ENCODE assay signal across 19 cellular contexts in the genomic region with DNA sequence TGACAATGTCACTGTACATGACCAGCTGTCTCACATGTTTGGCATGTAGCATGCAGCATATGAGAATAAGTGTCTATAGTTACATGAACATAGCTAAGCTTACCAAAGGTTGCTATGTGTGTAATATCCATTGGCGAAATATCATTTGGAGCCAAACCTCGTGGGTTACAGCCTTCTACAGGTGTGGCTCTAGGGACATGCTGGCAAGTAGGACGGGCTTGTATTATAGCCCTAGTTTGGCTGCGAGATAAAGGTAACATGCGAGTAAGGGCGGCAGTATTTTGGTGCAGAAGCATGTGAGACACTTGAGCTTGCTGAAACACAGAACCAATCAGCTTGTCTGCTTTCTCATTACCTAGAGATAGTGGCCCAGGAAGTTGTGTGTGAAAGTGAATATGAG. TPM values are rescaled to one million over a fixed set of nuclear protein-coding genes. Genes with fewer than 3 reads are reported as not detected.
A peak's percentile ranks its signal among the peaks of the same experiment; 100 is the strongest.
DNase-seq lines count a peak whose midpoint lies in the region; ATAC-seq and TF ChIP-seq lines count a peak whose summit lies in the region.
"Had no signal": no experiment of that assay in that cellular context is flagged by ENCODE, and none has a peak within 500 bp of the region (broad histone marks: within the 10 kb centered on the region; RNA-seq: fewer than 3 reads in every experiment).

No MANE protein-coding gene starts in this region.

- no peaks in the 10 kb centered on the region for H3K36me3 Mint-ChIP-seq in immature natural killer cell

- CTCF ChIA-PET in PC-3 (lab: Charles Lee) = no interaction called here

- DNase-seq in PC-3 = no peak
- peak; percentile 43 for DNase-seq in colonic mucosa
- peak in 1 of 2 donors; percentile 73 for DNase-seq in trophoblast cell
- no peak for DNase-seq in NCI-H1694 treated with DMSO at 0.1 percent for 48 hours (lab: John Stamatoyannopoulos, UW)
- DNase-seq in immature natural killer cell = no peak
- DNase-seq: 8988T; BE2C; CD8-positive, alpha-beta T cell; DND-41; NCI-H1930; NCI-H2171; NCI-H446; Right ventricle myocardium superior had no signal

- H3K9me3 Mint-ChIP-seq in immature natural killer cell = peaks cover 0 to 4% (median 2%) of the 10 kb centered on the region in 6 donors

- no peaks in the 10 kb centered on the region for H3K9me2 ChIP-seq in PC-3 (replicated peaks; ENCODE audit: low read length)

- H3K4me2 ChIP-seq in PC-3 (ENCODE audit: low read length) (peak overlapping the region; percentile 21; the same call in 1 of the 2 replicates), trophoblast cell (ENCODE audit: low read length) (no peak overlapping the region)

- H4K12ac ChIP-seq in trophoblast cell (ENCODE audit: low read depth, low read length) = no peak overlapping the region

- no peak overlapping the region for H3K27ac Mint-ChIP-seq in immature natural killer cell
- H3K27ac Mint-ChIP-seq: CD8-positive, alpha-beta T cell had no signal

- H3K27me3 ChIP-seq in PC-3 (ENCODE audit: low read length) (no peaks in the 10 kb centered on the region), colonic mucosa (no peaks in the 10 kb centered on the region), trophoblast cell (ENCODE audit: insufficient read depth, low read length) (no peaks in the 10 kb centered on the region)
- H3K27me3 ChIP-seq: BE2C had no signal

- no CpG with 5 or more reads among the region's 6 CpGs for WGBS in trophoblast cell (ENCODE audit: extremely low coverage, insufficient coverage, insufficient read length)

- no peak overlapping the region for H3K4ac ChIP-seq in trophoblast cell (ENCODE audit: low read depth, low read length)

- intact Hi-C loops in PC-3 (cut with micrococcal nuclease) = loop anchor here (10.0 kb wide), 1 partner anchor 202 kb away; a partner anchor contains a TSS
- intact Hi-C loops in colonic mucosa (cut with DNase I) = loop anchor here (5.0 kb wide), 2 partner anchors 200 to 405 kb away; a partner anchor contains a TSS

- H3K79me2 ChIP-seq in PC-3 (ENCODE audit: low read length) (no peaks in the 10 kb centered on the region), trophoblast cell (ENCODE audit: control insufficient read depth, insufficient read depth, low read length, poor library complexity) (no peaks in the 10 kb centered on the region)

- H3K9me3 ChIP-seq in PC-3 (ENCODE audit: low read length) (no peaks in the 10 kb centered on the region), colonic mucosa (no peaks in the 10 kb centered on the region), trophoblast cell (ENCODE audit: insufficient read depth, low read depth, low read length) (no peaks in the 10 kb centered on the region)
- H3K9me3 ChIP-seq: BE2C had no signal

- H3K4me3 ChIP-seq in PC-3 (ENCODE audit: low read length) (no peak overlapping the region), colonic mucosa (no peak overlapping the region), trophoblast cell (ENCODE audit: low read depth, low read length) (no peak overlapping the region)
- H3K4me3 ChIP-seq: GM12878, SK-N-MC had no signal

- no peak overlapping the region for H3K23ac ChIP-seq in trophoblast cell (ENCODE audit: low read length)

- POLR2A ChIA-PET in PC-3 (lab: Charles Lee; ENCODE audit: unreplicated experiment) = no interaction called here

- peak overlapping the region; percentile 5 for H2BK120ac ChIP-seq in trophoblast cell (ENCODE audit: insufficient read depth, low read length, poor library complexity)

- H2AK5ac ChIP-seq in trophoblast cell (ENCODE audit: low read length) = peak overlapping the region; percentile 76

- peaks cover 0 to 5% (median 0%) of the 10 kb centered on the region in 3 donors for H3K27me3 Mint-ChIP-seq in immature natural killer cell (ENCODE audit: low read depth in 3 of 3)

- TF ChIP-seq CTCF in C4-2B (conservative IDR thresholded peaks at IDR 0.05) = no peak
- no peak for TF ChIP-seq CTCF in PC-3 (conservative IDR thresholded peaks at IDR 0.05; ENCODE audit: low read depth, low read length)
- no peak for TF ChIP-seq CTCF in colonic mucosa (IDR thresholded peaks at IDR 0.05)

- no peak for ATAC-seq in PC-3
- ATAC-seq in GM21737 (IDR thresholded peaks at IDR 0.05; ENCODE audit: unreplicated experiment) = no peak
- ATAC-seq in HG02610 (IDR thresholded peaks at IDR 0.05; ENCODE audit: unreplicated experiment) = no peak
- ATAC-seq: CD8-positive, alpha-beta T cell; GM12878 had no signal

- no TSS peak for BruUV-seq in PC-3 (replicated peaks; lab: Mats Ljungman, UMichigan)

- H3K9ac ChIP-seq in PC-3 (ENCODE audit: low read length) (no peak overlapping the region), colonic mucosa (ENCODE audit: low read depth in 2 of 2, low read length in 2 of 2) (peak overlapping the region in 1 of 2 donors; percentile 55), trophoblast cell (ENCODE audit: low read length) (no peak overlapping the region)

- H3K27ac ChIP-seq in C4-2B = 0 out of 2 replicates have a peak overlapping the region, but pooled peaks have one; percentile 3
- H3K27ac ChIP-seq in PC-3 (ENCODE audit: low read length) = peak overlapping the region; percentile 14; the same call in 1 of the 2 replicates
- peak overlapping the region; percentile 61 for H3K27ac ChIP-seq in colonic mucosa
- peak overlapping the region; percentile 13 for H3K27ac ChIP-seq in trophoblast cell (ENCODE audit: low read depth, low read length)
- H3K27ac ChIP-seq: HL-60, SK-N-MC had no signal

- peaks cover 4% of the 10 kb centered on the region for H3K79me1 ChIP-seq in trophoblast cell (ENCODE audit: low read length)

- H3F3A ChIP-seq in PC-3 (ENCODE audit: low read length, unreplicated experiment) = peaks cover 4% of the 10 kb centered on the region

- H3K36me3 ChIP-seq in PC-3 (ENCODE audit: low read depth, low read length) = no peaks in the 10 kb centered on the region
- H3K36me3 ChIP-seq in colonic mucosa = no peaks in the 10 kb centered on the region
- H3K36me3 ChIP-seq in trophoblast cell (ENCODE audit: control insufficient read depth in 1 of 2, insufficient read depth in 2 of 2, low read length in 2 of 2) = no peaks in the 10 kb centered on the region
- H3K36me3 ChIP-seq: BE2C had no signal

- peak overlapping the region; percentile 72 for H2BK12ac ChIP-seq in trophoblast cell (ENCODE audit: low read length)

- H2BK5ac ChIP-seq in trophoblast cell (ENCODE audit: low read depth, low read length, poor library complexity) = no peak overlapping the region

- no peak overlapping the region for H3K4me3 Mint-ChIP-seq in immature natural killer cell
- H3K4me3 Mint-ChIP-seq: CD8-positive, alpha-beta T cell had no signal

- peak overlapping the region; percentile 29 for H3K14ac ChIP-seq in trophoblast cell (ENCODE audit: low read length)

- no peaks in the 10 kb centered on the region for H4K20me1 ChIP-seq in PC-3 (ENCODE audit: low read length)

- no peak overlapping the region for H3K18ac ChIP-seq in trophoblast cell (ENCODE audit: low read length)

- peaks cover 0 to 2% of the 10 kb centered on the region in 2 donors for H3K4me1 Mint-ChIP-seq in immature natural killer cell

- peaks cover 32% of the 10 kb centered on the region for H3K4me1 ChIP-seq in PC-3 (ENCODE audit: insufficient read depth, low read length)
- H3K4me1 ChIP-seq in colonic mucosa = no peaks in the 10 kb centered on the region
- peaks cover 5 to 9% of the 10 kb centered on the region in 2 experiments for H3K4me1 ChIP-seq in trophoblast cell (ENCODE audit: control insufficient read depth in 1 of 2, insufficient read depth in 2 of 2, low read length in 2 of 2)
- H3K4me1 ChIP-seq: BE2C had no signal

- no peak overlapping the region for H2AFZ ChIP-seq in PC-3 (ENCODE audit: low read length)
- H2AFZ ChIP-seq in trophoblast cell (ENCODE audit: insufficient read depth, low read length, poor library complexity) = no peak overlapping the region

- no peak overlapping the region for H4K8ac ChIP-seq in trophoblast cell (ENCODE audit: low read depth, low read length)

- peak overlapping the region; percentile 70 for H4K91ac ChIP-seq in trophoblast cell (ENCODE audit: low read depth, low read length)

RNA-seq across cellular contexts. Expression of a gene that starts 6.4 kb away (rescaled TPM):
- total RNA-seq in PC-3 (2014; rRNA removed) = 48.3 and 64.2 TPM in 2 replicates
- total RNA-seq in colonic mucosa = 10 to 100 TPM; 54.2 to 60.6 TPM
- polyA plus RNA-seq in trophoblast cell (2013) = 66.8 and 67.8 TPM in 2 replicates
- 10 to 100 TPM; 41.8 to 77.8 (median 49.2) TPM for polyA plus RNA-seq in immature natural killer cell

RNA-seq across cellular contexts. Expression of a gene that starts 10.4 kb away (rescaled TPM):
- total RNA-seq in PC-3 (2014; rRNA removed) (27.5 and 28.1 TPM in 2 replicates), colonic mucosa (10 to 100 TPM in 1 of 2 donors, 1 to 10 TPM in 1; 5.4 to 24.0 TPM)
- polyA plus RNA-seq in trophoblast cell (2013) = 14.3 and 14.7 TPM in 2 replicates
- polyA plus RNA-seq in immature natural killer cell = 1 to 10 TPM; 1.0 to 2.2 (median 2.0) TPM

Comparison
In these comparisons a context has a peak if more than half of its experiments do, and no peak if none do; other contexts are left out.
1. H3K27ac ChIP-seq: peak in every context shown above with its lines; median percentile 61 in colonic mucosa; 14 in PC-3; 13 in trophoblast cell; 3 in C4-2B.